ENCODE assay signal across 1 cellular context in the genomic region with DNA sequence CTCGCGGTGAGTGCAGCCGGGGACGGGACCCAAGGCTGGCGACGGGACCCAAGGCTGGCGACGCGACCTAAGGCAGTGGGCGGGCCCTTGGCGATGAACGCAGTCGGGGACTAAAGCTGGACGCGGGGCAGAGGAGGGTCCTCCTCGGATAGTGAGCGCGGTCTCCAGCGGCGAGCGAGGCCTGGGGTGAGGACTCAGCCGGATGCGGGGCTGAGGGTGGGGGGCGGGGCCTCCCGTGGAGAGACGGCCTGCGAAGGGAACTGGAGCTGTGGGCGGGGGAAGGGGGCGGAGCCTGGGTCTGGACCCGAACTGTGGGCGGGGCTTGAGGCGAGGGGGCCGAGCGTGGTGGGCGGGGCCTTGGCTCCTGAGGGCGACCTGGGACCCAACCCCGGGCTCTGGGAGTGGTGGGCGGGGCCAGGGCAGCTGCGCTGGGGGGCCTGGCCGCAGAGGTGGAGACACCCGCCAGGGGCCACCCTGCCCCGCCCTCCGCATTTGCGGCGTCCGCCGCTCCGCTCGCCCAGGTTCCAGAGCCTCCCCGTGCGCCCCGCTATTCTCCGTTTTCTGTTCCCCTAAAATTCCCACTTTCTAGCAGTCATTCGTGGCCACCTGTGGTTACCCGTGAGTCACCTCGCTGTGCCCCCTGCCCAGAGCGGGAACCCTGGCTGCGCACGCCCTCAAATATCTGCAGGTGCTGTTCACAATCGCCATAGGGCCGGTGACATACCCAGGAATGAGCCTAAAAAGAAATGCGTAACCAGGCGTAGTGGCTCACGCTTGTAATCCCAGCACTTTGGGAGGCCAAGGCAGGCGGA.
TF ChIP-seq lines count a peak whose summit lies in the region.

No MANE protein-coding gene starts in this region.

TF ChIP-seq in K562, 482 proteins besides CTCF, POLR2A, EP300 and RAD21 (continued from another document and continues in another):
- TF ChIP-seq, protein P1, sequence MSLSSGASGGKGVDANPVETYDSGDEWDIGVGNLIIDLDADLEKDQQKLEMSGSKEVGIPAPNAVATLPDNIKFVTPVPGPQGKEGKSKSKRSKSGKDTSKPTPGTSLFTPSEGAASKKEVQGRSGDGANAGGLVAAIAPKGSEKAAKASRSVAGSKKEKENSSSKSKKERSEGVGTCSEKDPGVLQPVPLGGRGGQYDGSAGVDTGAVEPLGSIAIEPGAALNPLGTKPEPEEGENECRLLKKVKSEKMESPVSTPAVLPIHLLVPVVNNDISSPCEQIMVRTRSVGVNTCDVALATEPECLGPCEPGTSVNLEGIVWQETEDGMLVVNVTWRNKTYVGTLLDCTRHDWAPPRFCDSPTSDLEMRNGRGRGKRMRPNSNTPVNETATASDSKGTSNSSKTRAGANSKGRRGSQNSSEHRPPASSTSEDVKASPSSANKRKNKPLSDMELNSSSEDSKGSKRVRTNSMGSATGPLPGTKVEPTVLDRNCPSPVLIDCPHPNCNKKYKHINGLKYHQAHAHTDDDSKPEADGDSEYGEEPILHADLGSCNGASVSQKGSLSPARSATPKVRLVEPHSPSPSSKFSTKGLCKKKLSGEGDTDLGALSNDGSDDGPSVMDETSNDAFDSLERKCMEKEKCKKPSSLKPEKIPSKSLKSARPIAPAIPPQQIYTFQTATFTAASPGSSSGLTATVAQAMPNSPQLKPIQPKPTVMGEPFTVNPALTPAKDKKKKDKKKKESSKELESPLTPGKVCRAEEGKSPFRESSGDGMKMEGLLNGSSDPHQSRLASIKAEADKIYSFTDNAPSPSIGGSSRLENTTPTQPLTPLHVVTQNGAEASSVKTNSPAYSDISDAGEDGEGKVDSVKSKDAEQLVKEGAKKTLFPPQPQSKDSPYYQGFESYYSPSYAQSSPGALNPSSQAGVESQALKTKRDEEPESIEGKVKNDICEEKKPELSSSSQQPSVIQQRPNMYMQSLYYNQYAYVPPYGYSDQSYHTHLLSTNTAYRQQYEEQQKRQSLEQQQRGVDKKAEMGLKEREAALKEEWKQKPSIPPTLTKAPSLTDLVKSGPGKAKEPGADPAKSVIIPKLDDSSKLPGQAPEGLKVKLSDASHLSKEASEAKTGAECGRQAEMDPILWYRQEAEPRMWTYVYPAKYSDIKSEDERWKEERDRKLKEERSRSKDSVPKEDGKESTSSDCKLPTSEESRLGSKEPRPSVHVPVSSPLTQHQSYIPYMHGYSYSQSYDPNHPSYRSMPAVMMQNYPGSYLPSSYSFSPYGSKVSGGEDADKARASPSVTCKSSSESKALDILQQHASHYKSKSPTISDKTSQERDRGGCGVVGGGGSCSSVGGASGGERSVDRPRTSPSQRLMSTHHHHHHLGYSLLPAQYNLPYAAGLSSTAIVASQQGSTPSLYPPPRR (CRISPR knock-in tag; IDR thresholded peaks at IDR 0.05; ENCODE audit: borderline replicate concordance), result no peak
- TF ChIP-seq CBX2 (IDR thresholded peaks at IDR 0.05; ENCODE audit: insufficient read depth, low read length, poor library complexity, severe bottlenecking) (no peak), TCFL5 (CRISPR knock-in tag; conservative IDR thresholded peaks at IDR 0.05) (no peak), NFXL1 (CRISPR knock-in tag; IDR thresholded peaks at IDR 0.05) (no peak), ZNF232 (CRISPR knock-in tag; IDR thresholded peaks at IDR 0.05) (no peak), TOE1 (IDR thresholded peaks at IDR 0.05; ENCODE audit: borderline replicate concordance) (no peak), TOE1 (CRISPR knock-in tag; IDR thresholded peaks at IDR 0.05; ENCODE audit: borderline replicate concordance, low read depth) (no peak), NFE2L1 (tag; IDR thresholded peaks at IDR 0.05; ENCODE audit: borderline replicate concordance, low read depth) (no peak), ZNF133 (CRISPR knock-in tag; IDR thresholded peaks at IDR 0.05) (no peak), ZNF778 (CRISPR knock-in tag; IDR thresholded peaks at IDR 0.05) (no peak), SMAD1 (IDR thresholded peaks at IDR 0.05; ENCODE audit: low read depth, low read length, partially characterized antibody) (no peak), CHD1 (IDR thresholded peaks at IDR 0.05; ENCODE audit: low read length) (no peak), KDM1A (IDR thresholded peaks at IDR 0.05) (no peak), GTF2A2 (tag; IDR thresholded peaks at IDR 0.05) (no peak), CREM (IDR thresholded peaks at IDR 0.05; ENCODE audit: low read depth) (peak; percentile 23; the same call in 1 of the 2 replicates), FOXA3 (CRISPR knock-in tag; conservative IDR thresholded peaks at IDR 0.05 in 1 of 2, IDR thresholded peaks at IDR 0.05 in 1 of 2) (0 out of 4 replicates have a peak, but pooled peaks of 1 of the 2 experiments have one; percentile 21), HNRNPH1 (optimal IDR thresholded peaks at IDR 0.05; ENCODE audit: low read depth, low read length) (no peak), KHSRP (IDR thresholded peaks at IDR 0.05) (no peak), SIN3B (IDR thresholded peaks at IDR 0.05; ENCODE audit: low read depth) (no peak), ZNF586 (CRISPR knock-in tag; conservative IDR thresholded peaks at IDR 0.05) (no peak), ZNF165 (CRISPR knock-in tag; IDR thresholded peaks at IDR 0.05; ENCODE audit: borderline replicate concordance) (no peak), NELFE (IDR thresholded peaks at IDR 0.05; ENCODE audit: insufficient read depth, insufficient read length) (no peak), ZNF224 (CRISPR knock-in tag; IDR thresholded peaks at IDR 0.05) (no peak), RBM25 (IDR thresholded peaks at IDR 0.05; ENCODE audit: low read depth, low read length, severe bottlenecking) (no peak), SMAD3 (CRISPR knock-in tag; conservative IDR thresholded peaks at IDR 0.05) (no peak), KDM5B (IDR thresholded peaks at IDR 0.05; ENCODE audit: insufficient replicate concordance, low read depth, low read length) (no peak), HDAC3 (IDR thresholded peaks at IDR 0.05; ENCODE audit: borderline replicate concordance, partially characterized antibody) (no peak)
- TF ChIP-seq, protein P2, sequence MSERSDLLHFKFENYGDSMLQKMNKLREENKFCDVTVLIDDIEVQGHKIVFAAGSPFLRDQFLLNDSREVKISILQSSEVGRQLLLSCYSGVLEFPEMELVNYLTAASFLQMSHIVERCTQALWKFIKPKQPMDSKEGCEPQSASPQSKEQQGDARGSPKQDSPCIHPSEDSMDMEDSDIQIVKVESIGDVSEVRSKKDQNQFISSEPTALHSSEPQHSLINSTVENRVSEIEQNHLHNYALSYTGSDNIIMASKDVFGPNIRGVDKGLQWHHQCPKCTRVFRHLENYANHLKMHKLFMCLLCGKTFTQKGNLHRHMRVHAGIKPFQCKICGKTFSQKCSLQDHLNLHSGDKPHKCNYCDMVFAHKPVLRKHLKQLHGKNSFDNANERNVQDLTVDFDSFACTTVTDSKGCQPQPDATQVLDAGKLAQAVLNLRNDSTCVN (CRISPR knock-in tag; IDR thresholded peaks at IDR 0.05), result no peak
- TF ChIP-seq, protein P3, sequence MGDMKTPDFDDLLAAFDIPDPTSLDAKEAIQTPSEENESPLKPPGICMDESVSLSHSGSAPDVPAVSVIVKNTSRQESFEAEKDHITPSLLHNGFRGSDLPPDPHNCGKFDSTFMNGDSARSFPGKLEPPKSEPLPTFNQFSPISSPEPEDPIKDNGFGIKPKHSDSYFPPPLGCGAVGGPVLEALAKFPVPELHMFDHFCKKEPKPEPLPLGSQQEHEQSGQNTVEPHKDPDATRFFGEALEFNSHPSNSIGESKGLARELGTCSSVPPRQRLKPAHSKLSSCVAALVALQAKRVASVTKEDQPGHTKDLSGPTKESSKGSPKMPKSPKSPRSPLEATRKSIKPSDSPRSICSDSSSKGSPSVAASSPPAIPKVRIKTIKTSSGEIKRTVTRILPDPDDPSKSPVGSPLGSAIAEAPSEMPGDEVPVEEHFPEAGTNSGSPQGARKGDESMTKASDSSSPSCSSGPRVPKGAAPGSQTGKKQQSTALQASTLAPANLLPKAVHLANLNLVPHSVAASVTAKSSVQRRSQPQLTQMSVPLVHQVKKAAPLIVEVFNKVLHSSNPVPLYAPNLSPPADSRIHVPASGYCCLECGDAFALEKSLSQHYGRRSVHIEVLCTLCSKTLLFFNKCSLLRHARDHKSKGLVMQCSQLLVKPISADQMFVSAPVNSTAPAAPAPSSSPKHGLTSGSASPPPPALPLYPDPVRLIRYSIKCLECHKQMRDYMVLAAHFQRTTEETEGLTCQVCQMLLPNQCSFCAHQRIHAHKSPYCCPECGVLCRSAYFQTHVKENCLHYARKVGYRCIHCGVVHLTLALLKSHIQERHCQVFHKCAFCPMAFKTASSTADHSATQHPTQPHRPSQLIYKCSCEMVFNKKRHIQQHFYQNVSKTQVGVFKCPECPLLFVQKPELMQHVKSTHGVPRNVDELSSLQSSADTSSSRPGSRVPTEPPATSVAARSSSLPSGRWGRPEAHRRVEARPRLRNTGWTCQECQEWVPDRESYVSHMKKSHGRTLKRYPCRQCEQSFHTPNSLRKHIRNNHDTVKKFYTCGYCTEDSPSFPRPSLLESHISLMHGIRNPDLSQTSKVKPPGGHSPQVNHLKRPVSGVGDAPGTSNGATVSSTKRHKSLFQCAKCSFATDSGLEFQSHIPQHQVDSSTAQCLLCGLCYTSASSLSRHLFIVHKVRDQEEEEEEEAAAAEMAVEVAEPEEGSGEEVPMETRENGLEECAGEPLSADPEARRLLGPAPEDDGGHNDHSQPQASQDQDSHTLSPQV (IDR thresholded peaks at IDR 0.05), result no peak
- TF ChIP-seq, protein P4, sequence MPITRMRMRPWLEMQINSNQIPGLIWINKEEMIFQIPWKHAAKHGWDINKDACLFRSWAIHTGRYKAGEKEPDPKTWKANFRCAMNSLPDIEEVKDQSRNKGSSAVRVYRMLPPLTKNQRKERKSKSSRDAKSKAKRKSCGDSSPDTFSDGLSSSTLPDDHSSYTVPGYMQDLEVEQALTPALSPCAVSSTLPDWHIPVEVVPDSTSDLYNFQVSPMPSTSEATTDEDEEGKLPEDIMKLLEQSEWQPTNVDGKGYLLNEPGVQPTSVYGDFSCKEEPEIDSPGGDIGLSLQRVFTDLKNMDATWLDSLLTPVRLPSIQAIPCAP (CRISPR knock-in tag; IDR thresholded peaks at IDR 0.05; ENCODE audit: borderline replicate concordance), result no peak
- TF ChIP-seq, protein P5, sequence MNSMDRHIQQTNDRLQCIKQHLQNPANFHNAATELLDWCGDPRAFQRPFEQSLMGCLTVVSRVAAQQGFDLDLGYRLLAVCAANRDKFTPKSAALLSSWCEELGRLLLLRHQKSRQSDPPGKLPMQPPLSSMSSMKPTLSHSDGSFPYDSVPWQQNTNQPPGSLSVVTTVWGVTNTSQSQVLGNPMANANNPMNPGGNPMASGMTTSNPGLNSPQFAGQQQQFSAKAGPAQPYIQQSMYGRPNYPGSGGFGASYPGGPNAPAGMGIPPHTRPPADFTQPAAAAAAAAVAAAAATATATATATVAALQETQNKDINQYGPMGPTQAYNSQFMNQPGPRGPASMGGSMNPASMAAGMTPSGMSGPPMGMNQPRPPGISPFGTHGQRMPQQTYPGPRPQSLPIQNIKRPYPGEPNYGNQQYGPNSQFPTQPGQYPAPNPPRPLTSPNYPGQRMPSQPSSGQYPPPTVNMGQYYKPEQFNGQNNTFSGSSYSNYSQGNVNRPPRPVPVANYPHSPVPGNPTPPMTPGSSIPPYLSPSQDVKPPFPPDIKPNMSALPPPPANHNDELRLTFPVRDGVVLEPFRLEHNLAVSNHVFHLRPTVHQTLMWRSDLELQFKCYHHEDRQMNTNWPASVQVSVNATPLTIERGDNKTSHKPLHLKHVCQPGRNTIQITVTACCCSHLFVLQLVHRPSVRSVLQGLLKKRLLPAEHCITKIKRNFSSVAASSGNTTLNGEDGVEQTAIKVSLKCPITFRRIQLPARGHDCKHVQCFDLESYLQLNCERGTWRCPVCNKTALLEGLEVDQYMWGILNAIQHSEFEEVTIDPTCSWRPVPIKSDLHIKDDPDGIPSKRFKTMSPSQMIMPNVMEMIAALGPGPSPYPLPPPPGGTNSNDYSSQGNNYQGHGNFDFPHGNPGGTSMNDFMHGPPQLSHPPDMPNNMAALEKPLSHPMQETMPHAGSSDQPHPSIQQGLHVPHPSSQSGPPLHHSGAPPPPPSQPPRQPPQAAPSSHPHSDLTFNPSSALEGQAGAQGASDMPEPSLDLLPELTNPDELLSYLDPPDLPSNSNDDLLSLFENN (IDR thresholded peaks at IDR 0.05; ENCODE audit: low read depth in 2 of 2, low read length in 2 of 2), result no peak
- TF ChIP-seq, protein P6, sequence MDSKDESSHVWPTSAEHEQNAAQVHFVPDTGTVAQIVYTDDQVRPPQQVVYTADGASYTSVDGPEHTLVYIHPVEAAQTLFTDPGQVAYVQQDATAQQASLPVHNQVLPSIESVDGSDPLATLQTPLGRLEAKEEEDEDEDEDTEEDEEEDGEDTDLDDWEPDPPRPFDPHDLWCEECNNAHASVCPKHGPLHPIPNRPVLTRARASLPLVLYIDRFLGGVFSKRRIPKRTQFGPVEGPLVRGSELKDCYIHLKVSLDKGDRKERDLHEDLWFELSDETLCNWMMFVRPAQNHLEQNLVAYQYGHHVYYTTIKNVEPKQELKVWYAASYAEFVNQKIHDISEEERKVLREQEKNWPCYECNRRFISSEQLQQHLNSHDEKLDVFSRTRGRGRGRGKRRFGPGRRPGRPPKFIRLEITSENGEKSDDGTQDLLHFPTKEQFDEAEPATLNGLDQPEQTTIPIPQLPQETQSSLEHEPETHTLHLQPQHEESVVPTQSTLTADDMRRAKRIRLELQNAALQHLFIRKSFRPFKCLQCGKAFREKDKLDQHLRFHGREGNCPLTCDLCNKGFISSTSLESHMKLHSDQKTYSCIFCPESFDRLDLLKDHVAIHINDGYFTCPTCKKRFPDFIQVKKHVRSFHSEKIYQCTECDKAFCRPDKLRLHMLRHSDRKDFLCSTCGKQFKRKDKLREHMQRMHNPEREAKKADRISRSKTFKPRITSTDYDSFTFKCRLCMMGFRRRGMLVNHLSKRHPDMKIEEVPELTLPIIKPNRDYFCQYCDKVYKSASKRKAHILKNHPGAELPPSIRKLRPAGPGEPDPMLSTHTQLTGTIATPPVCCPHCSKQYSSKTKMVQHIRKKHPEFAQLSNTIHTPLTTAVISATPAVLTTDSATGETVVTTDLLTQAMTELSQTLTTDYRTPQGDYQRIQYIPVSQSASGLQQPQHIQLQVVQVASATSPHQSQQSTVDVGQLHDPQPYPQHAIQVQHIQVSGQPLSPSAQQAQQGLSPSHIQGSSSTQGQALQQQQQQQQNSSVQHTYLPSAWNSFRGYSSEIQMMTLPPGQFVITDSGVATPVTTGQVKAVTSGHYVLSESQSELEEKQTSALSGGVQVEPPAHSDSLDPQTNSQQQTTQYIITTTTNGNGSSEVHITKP (IDR thresholded peaks at IDR 0.05; ENCODE audit: partially characterized antibody), result no peak
